19 cellular contexts compared by ENCODE assay signal in the genomic region with DNA sequence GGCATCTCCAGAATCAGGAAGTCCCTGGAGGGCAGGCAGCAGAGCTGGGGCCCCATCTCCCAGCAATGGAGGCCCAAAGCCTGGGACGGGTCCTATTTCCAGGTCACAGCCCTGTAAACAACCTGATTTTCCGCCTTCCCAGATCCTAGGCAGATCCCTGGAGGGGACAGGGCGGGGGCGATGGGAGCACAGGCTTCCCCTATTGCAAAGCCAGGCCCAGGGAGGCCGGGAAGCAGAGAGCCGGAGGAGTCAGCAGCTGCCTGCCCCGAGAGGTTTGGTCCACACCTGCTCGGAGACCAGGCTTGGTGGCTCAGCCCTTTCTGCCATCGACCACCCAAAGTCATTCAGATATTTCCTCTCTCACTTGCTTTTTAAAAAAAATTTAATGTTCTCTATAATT. TPM values are rescaled to one million over a fixed set of nuclear protein-coding genes. Genes with fewer than 3 reads are reported as not detected.
A peak's percentile ranks its signal among the peaks of the same experiment; 100 is the strongest.
DNase-seq lines count a peak whose midpoint lies in the region; ATAC-seq and TF ChIP-seq lines count a peak whose summit lies in the region.
"Had no signal": no experiment of that assay in that cellular context is flagged by ENCODE, and none has a peak within 500 bp of the region (broad histone marks: within the 10 kb centered on the region; RNA-seq: fewer than 3 reads in every experiment).

No MANE protein-coding gene starts in this region.

- no peak overlapping the region for H3K9ac ChIP-seq in neural progenitor cell
- H3K9ac ChIP-seq: KMS-11, SK-N-SH had no signal

- no peaks in the 10 kb centered on the region for H3K9me3 Mint-ChIP-seq in neural progenitor cell
- H3K9me3 Mint-ChIP-seq: H9 had no signal

- BruUV-seq in Panc1 (replicated peaks; lab: Mats Ljungman, UMichigan), result no TSS peak

- POLR2A ChIA-PET in Panc1 (lab: Charles Lee), result interaction anchor here (1.5 kb wide), 1 partner anchor 12 kb away, joined by 4 read pairs; no protein-coding TSS in a partner anchor

- in situ Hi-C loops in Panc1 (cut with HindIII; ENCODE audit: low pct_unique_long_range_greater_than_20kb, low sequenced_read_pairs), result no loop called here

- no peaks in the 10 kb centered on the region for H3F3A ChIP-seq in neural progenitor cell (ENCODE audit: low read depth)

- peaks cover 34% of the 10 kb centered on the region for H4K20me1 ChIP-seq in neural progenitor cell (ENCODE audit: low read depth)

- DNase-seq in cardiac muscle cell (ENCODE audit: low read depth in 1 of 2, low spot score in 1 of 2), result no peak
- no peak for DNase-seq in heart right ventricle
- DNase-seq in Panc1 (ENCODE audit: low read depth, low spot score), result no peak
- no peak for DNase-seq in neural progenitor cell (ENCODE audit: low spot score)
- DNase-seq in activated CD8-positive, alpha-beta memory T cell treated with anti-CD3 and anti-CD28 coated beads for 24 hours, result no peak
- DNase-seq: ACHN, AML-193, EL, H9, NCI-H1048, NCI-H1436 treated with DMSO at 0.1 percent for 48 hours, NCI-H2081 treated with DMSO at 0.1 percent for 48 hours, NCI-H345, NCI-H69, PC-9, SK-N-SH had no signal

- H3K79me2 ChIP-seq in neural progenitor cell (ENCODE audit: low read depth), result no peaks in the 10 kb centered on the region

- H3K4me3 Mint-ChIP-seq in neural progenitor cell, result no peak overlapping the region
- H3K4me3 Mint-ChIP-seq: H9 had no signal

- H3K27me3 Mint-ChIP-seq in neural progenitor cell (ENCODE audit: insufficient read depth, low read depth), result peaks cover 15% of the 10 kb centered on the region

- H3K4me2 ChIP-seq in neural progenitor cell, result no peak overlapping the region
- H3K4me2 ChIP-seq: KMS-11, PC-9, SK-N-SH had no signal

- CTCF ChIA-PET in Panc1 (lab: Charles Lee), result no interaction called here

- H3K27ac ChIP-seq in cardiac muscle cell (peak overlapping the region; percentile 48), heart right ventricle (peak overlapping the region in 4 of 10 donors; percentile 7 to 66 (median 38)), Panc1 (ENCODE audit: low read length) (no peak overlapping the region), neural progenitor cell (no peak overlapping the region)
- H3K27ac ChIP-seq: KMS-11, PC-9 had no signal

- H3K27me3 ChIP-seq in cardiac muscle cell (no peaks in the 10 kb centered on the region), heart right ventricle (no peaks in the 10 kb centered on the region), Panc1 (ENCODE audit: control insufficient read depth, insufficient read depth, low read length) (no peaks in the 10 kb centered on the region), neural progenitor cell (no peaks in the 10 kb centered on the region)

- no peak for TF ChIP-seq CTCF in cardiac muscle cell (IDR thresholded peaks at IDR 0.05; ENCODE audit: low read depth, low read length)
- TF ChIP-seq CTCF in heart right ventricle (IDR thresholded peaks at IDR 0.05), result no peak
- no peak for TF ChIP-seq CTCF in Panc1 (IDR thresholded peaks at IDR 0.05)
- no peak for TF ChIP-seq CTCF in neural progenitor cell (IDR thresholded peaks at IDR 0.05)

- H3K36me3 ChIP-seq in cardiac muscle cell, result no peaks in the 10 kb centered on the region
- H3K36me3 ChIP-seq in heart right ventricle, result no peaks in the 10 kb centered on the region
- H3K36me3 ChIP-seq in Panc1 (ENCODE audit: control insufficient read depth, insufficient read depth, low read length), result no peaks in the 10 kb centered on the region
- no peaks in the 10 kb centered on the region for H3K36me3 ChIP-seq in neural progenitor cell

- intact Hi-C loops in heart right ventricle (cut with DNase I) (loop anchor here in 1 of 10 donors (5.0 kb wide), 1 partner anchor 75 kb away; no protein-coding TSS in a partner anchor), Panc1 (cut with micrococcal nuclease; ENCODE audit: unreplicated experiment) (no loop called here)

- H3K4me1 ChIP-seq in cardiac muscle cell (ENCODE audit: low read depth) (peaks cover 13% of the 10 kb centered on the region), heart right ventricle (peaks cover 18 to 75% (median 59%) of the 10 kb centered on the region in 9 donors), Panc1 (ENCODE audit: control insufficient read depth, insufficient read depth, low read length) (peaks cover 4% of the 10 kb centered on the region), neural progenitor cell (peaks cover 16% of the 10 kb centered on the region)

- 59 to 61% methylated on average over 9 of the region's 9 CpGs for WGBS in heart right ventricle, 2 donors

- H3K27ac Mint-ChIP-seq in neural progenitor cell, result peak overlapping the region; percentile 78

- ATAC-seq in heart right ventricle (no peak), Panc1 (0 out of 2 replicates have a peak, but pooled peaks have one; percentile 35), GM18909 (IDR thresholded peaks at IDR 0.05; ENCODE audit: poor library complexity, unreplicated experiment) (no peak), GM21576 (IDR thresholded peaks at IDR 0.05; ENCODE audit: unreplicated experiment) (no peak)

- H3K9me3 ChIP-seq in cardiac muscle cell (ENCODE audit: low read depth) (no peaks in the 10 kb centered on the region), heart right ventricle (no peaks in the 10 kb centered on the region), Panc1 (ENCODE audit: control insufficient read depth, insufficient read depth, low read depth, low read length) (no peaks in the 10 kb centered on the region), neural progenitor cell (ENCODE audit: low read depth) (no peaks in the 10 kb centered on the region)
- H3K9me3 ChIP-seq: SK-N-SH had no signal

- H3K4me1 Mint-ChIP-seq in neural progenitor cell, result peaks cover 40% of the 10 kb centered on the region

- no peak overlapping the region for H3K4me3 ChIP-seq in cardiac muscle cell
- H3K4me3 ChIP-seq in heart right ventricle, result no peak overlapping the region
- H3K4me3 ChIP-seq in Panc1 (ENCODE audit: low read depth in 2 of 2, low read length in 2 of 2), result no peak overlapping the region
- no peak overlapping the region for H3K4me3 ChIP-seq in neural progenitor cell
- H3K4me3 ChIP-seq: PC-9 had no signal

- H2AFZ ChIP-seq in neural progenitor cell (replicated peaks), result no peak overlapping the region
- H2AFZ ChIP-seq: PC-9 had no signal

- H3K36me3 Mint-ChIP-seq in neural progenitor cell, result peaks cover 3% of the 10 kb centered on the region

RNA-seq across cellular contexts. Expression of gene CASZ1, which starts 29.2 kb away (rescaled TPM):
- 41.9 and 87.3 TPM in 2 replicates for total RNA-seq in cardiac muscle cell
- polyA plus RNA-seq in cardiac muscle cell, result 53.5 and 68.2 TPM in 2 replicates
- 10 to 100 TPM; 54.4 to 79.8 (median 66.1) TPM for total RNA-seq in heart right ventricle
- polyA plus RNA-seq in heart right ventricle, result 10 to 100 TPM; 19.5 to 44.9 TPM
- 27.8 TPM for total RNA-seq in Panc1 (2021; ENCODE audit: unreplicated experiment)
- polyA plus RNA-seq in Panc1 (2012; ENCODE audit: insufficient read length), result 15.3 TPM
- total RNA-seq in neural progenitor cell (ENCODE audit: low replicate concordance), result 3.4 and 10.1 TPM in 2 replicates
